In genomic region chr17:81519284-81520020, GRCh38 we compare ENCODE assay signal across 1 cellular context.
TF ChIP-seq lines count a peak whose summit lies in the region.

No MANE protein-coding gene starts in this region.

TF ChIP-seq in HepG2, 621 proteins besides CTCF, POLR2A, EP300 and RAD21 (continued from another document and continues in another):
- TF ChIP-seq ZNF234 (CRISPR knock-in tag; conservative IDR thresholded peaks at IDR 0.05), result no peak
- no peak for TF ChIP-seq NFE2L2 (IDR thresholded peaks at IDR 0.05; ENCODE audit: low read length)
- no peak for TF ChIP-seq ZNF709 (CRISPR knock-in tag; IDR thresholded peaks at IDR 0.05)
- TF ChIP-seq ZNF547 (CRISPR knock-in tag; IDR thresholded peaks at IDR 0.05), result peak; percentile 75; the same call in 1 of the 2 replicates
- no peak for TF ChIP-seq SKI (IDR thresholded peaks at IDR 0.05; ENCODE audit: partially characterized antibody)
- TF ChIP-seq ZBTB3 (CRISPR knock-in tag; IDR thresholded peaks at IDR 0.05; ENCODE audit: borderline replicate concordance, low read depth), result 0 out of 2 replicates have a peak, but pooled peaks have one; percentile 38
- TF ChIP-seq ZNF75D (CRISPR knock-in tag; IDR thresholded peaks at IDR 0.05; ENCODE audit: borderline replicate concordance), result no peak
- no peak for TF ChIP-seq ZKSCAN1 (IDR thresholded peaks at IDR 0.05; ENCODE audit: low read length)
- TF ChIP-seq ZBTB20 (CRISPR knock-in tag; IDR thresholded peaks at IDR 0.05; ENCODE audit: borderline replicate concordance, low read depth), result no peak
- no peak; the same call in 1 of the 2 replicates for TF ChIP-seq AKAP8 (CRISPR knock-in tag; IDR thresholded peaks at IDR 0.05)
- 0 out of 2 replicates have a peak, but pooled peaks have one; percentile 26 for TF ChIP-seq ZNF616 (CRISPR knock-in tag; IDR thresholded peaks at IDR 0.05; ENCODE audit: low read depth)
- 0 out of 2 replicates have a peak, but pooled peaks have one; percentile 49 for TF ChIP-seq ZNF570 (CRISPR knock-in tag; IDR thresholded peaks at IDR 0.05; ENCODE audit: borderline replicate concordance)
- no peak for TF ChIP-seq ZNF20 (CRISPR knock-in tag; IDR thresholded peaks at IDR 0.05)
- TF ChIP-seq STAT6 (CRISPR knock-in tag; IDR thresholded peaks at IDR 0.05; ENCODE audit: borderline replicate concordance), result no peak
- TF ChIP-seq SRF (IDR thresholded peaks at IDR 0.05; ENCODE audit: low read depth, low read length), result no peak
- no peak for TF ChIP-seq ZNF263 (CRISPR knock-in tag; IDR thresholded peaks at IDR 0.05)
- no peak for TF ChIP-seq ZSCAN21 (CRISPR knock-in tag; IDR thresholded peaks at IDR 0.05; ENCODE audit: borderline replicate concordance)
- TF ChIP-seq ZNF670 (CRISPR knock-in tag; IDR thresholded peaks at IDR 0.05; ENCODE audit: borderline replicate concordance), result no peak
- no peak for TF ChIP-seq ZFYVE20 (CRISPR knock-in tag; IDR thresholded peaks at IDR 0.05; ENCODE audit: borderline replicate concordance, low read depth)
- TF ChIP-seq KLF6 (CRISPR knock-in tag; IDR thresholded peaks at IDR 0.05), result no peak
- TF ChIP-seq MAX (IDR thresholded peaks at IDR 0.05), result peak; percentile 74
- no peak for TF ChIP-seq NFKBIZ (CRISPR knock-in tag; IDR thresholded peaks at IDR 0.05)
- peak; percentile 13 for TF ChIP-seq U2AF1 (optimal IDR thresholded peaks at IDR 0.05; ENCODE audit: low read depth, low read length)
- no peak for TF ChIP-seq SNRNP70 (IDR thresholded peaks at IDR 0.05; ENCODE audit: low read depth, low read length)
- no peak for TF ChIP-seq SOX6 (IDR thresholded peaks at IDR 0.05)
- peak; percentile 17; the same call in 1 of the 2 replicates for TF ChIP-seq SOX6 (CRISPR knock-in tag; IDR thresholded peaks at IDR 0.05)
- TF ChIP-seq ZNF691 (CRISPR knock-in tag; IDR thresholded peaks at IDR 0.05; ENCODE audit: borderline replicate concordance, low read depth), result peak; percentile 88; the same call in 1 of the 2 replicates
- peak; percentile 59; the same call in 1 of the 2 replicates for TF ChIP-seq GABPB1 (CRISPR knock-in tag; IDR thresholded peaks at IDR 0.05)
- TF ChIP-seq ZBTB1 (CRISPR knock-in tag; IDR thresholded peaks at IDR 0.05; ENCODE audit: borderline replicate concordance), result no peak
- no peak for TF ChIP-seq ZBTB33 (CRISPR knock-in tag; IDR thresholded peaks at IDR 0.05)
- peak; percentile 53 for TF ChIP-seq RBM39 (IDR thresholded peaks at IDR 0.05; ENCODE audit: low read depth, low read length, poor library complexity, severe bottlenecking)
- TF ChIP-seq SP4 (CRISPR knock-in tag; IDR thresholded peaks at IDR 0.05), result peak; percentile 33; the same call in 1 of the 2 replicates
- TF ChIP-seq ZNF407 (CRISPR knock-in tag; IDR thresholded peaks at IDR 0.05; ENCODE audit: not compliant biosample characterization), result no peak
- peak; percentile 7; the same call in 1 of the 2 replicates for TF ChIP-seq ZNF598 (CRISPR knock-in tag; IDR thresholded peaks at IDR 0.05; ENCODE audit: borderline replicate concordance)
- no peak for TF ChIP-seq DBP (CRISPR knock-in tag; IDR thresholded peaks at IDR 0.05; ENCODE audit: not compliant biosample characterization)
- TF ChIP-seq THAP11 (CRISPR knock-in tag; IDR thresholded peaks at IDR 0.05), result no peak
- TF ChIP-seq TERF1 (CRISPR knock-in tag; IDR thresholded peaks at IDR 0.05), result no peak
- TF ChIP-seq IKZF5 (CRISPR knock-in tag; IDR thresholded peaks at IDR 0.05), result 0 out of 2 replicates have a peak, but pooled peaks have one; percentile 32
- TF ChIP-seq TBX3 (IDR thresholded peaks at IDR 0.05; ENCODE audit: borderline replicate concordance), result no peak
- peak; percentile 27 to 76; a peak in 3 of 4 replicates for TF ChIP-seq HMGXB4 (CRISPR knock-in tag; IDR thresholded peaks at IDR 0.05; ENCODE audit: borderline replicate concordance in 1 of 2, low read depth in 1 of 2)
- TF ChIP-seq ZNF556 (CRISPR knock-in tag; IDR thresholded peaks at IDR 0.05; ENCODE audit: borderline replicate concordance), result 0 out of 2 replicates have a peak, but pooled peaks have one; percentile 45
- no peak for TF ChIP-seq ZSCAN9 (CRISPR knock-in tag; IDR thresholded peaks at IDR 0.05; ENCODE audit: borderline replicate concordance)
- no peak for TF ChIP-seq CENPBD1 (CRISPR knock-in tag; IDR thresholded peaks at IDR 0.05; ENCODE audit: borderline replicate concordance, low read depth)
- TF ChIP-seq ZKSCAN8 (CRISPR knock-in tag; IDR thresholded peaks at IDR 0.05; ENCODE audit: borderline replicate concordance), result no peak
- TF ChIP-seq ZNF124 (CRISPR knock-in tag; IDR thresholded peaks at IDR 0.05), result no peak
